In genomic region chr1:6052543-6053205, GRCh38 we compare ENCODE assay signal across 1 cellular context.
TF ChIP-seq lines count a peak whose summit lies in the region.

No MANE protein-coding gene starts in this region.

TF ChIP-seq in K562, 482 proteins besides CTCF, POLR2A, EP300 and RAD21 (continued from another document and continues in another):
- TF ChIP-seq AFF4 (CRISPR knock-in tag; IDR thresholded peaks at IDR 0.05) (no peak), ZNF584 (CRISPR knock-in tag; IDR thresholded peaks at IDR 0.05; ENCODE audit: low read depth) (0 out of 2 replicates have a peak, but pooled peaks have one; percentile 63), MCM2 (IDR thresholded peaks at IDR 0.05; ENCODE audit: low read depth) (no peak), NCOA4 (IDR thresholded peaks at IDR 0.05; ENCODE audit: partially characterized antibody) (no peak), MLLT1 (IDR thresholded peaks at IDR 0.05) (no peak), RBM39 (optimal IDR thresholded peaks at IDR 0.05; ENCODE audit: low read depth, low read length) (no peak), TEAD1 (CRISPR knock-in tag; IDR thresholded peaks at IDR 0.05) (peak; percentile 29 to 55; a peak in 1 of 4 replicates), ZNF639 (CRISPR knock-in tag; conservative IDR thresholded peaks at IDR 0.05 in 1 of 2, IDR thresholded peaks at IDR 0.05 in 1 of 2) (no peak), FIP1L1 (IDR thresholded peaks at IDR 0.05; ENCODE audit: low read depth, low read length, poor library complexity, severe bottlenecking) (no peak), MTA1 (IDR thresholded peaks at IDR 0.05; ENCODE audit: borderline replicate concordance) (no peak), ZNF57 (CRISPR knock-in tag; IDR thresholded peaks at IDR 0.05) (no peak), ZNF146 (CRISPR knock-in tag; IDR thresholded peaks at IDR 0.05; ENCODE audit: unreplicated experiment) (no peak), RBM14 (IDR thresholded peaks at IDR 0.05; ENCODE audit: borderline replicate concordance, insufficient read depth, low read depth, low read length) (no peak), ZNF347 (CRISPR knock-in tag; IDR thresholded peaks at IDR 0.05; ENCODE audit: low read depth) (no peak), ZNF23 (CRISPR knock-in tag; IDR thresholded peaks at IDR 0.05) (no peak), PYGO2 (tag; IDR thresholded peaks at IDR 0.05) (no peak), EWSR1 (IDR thresholded peaks at IDR 0.05; ENCODE audit: borderline replicate concordance, low read depth, partially characterized antibody) (no peak), HNRNPL (IDR thresholded peaks at IDR 0.05; ENCODE audit: low read depth, low read length) (no peak), ZNF395 (CRISPR knock-in tag; IDR thresholded peaks at IDR 0.05) (peak; percentile 70), CREB3L1 (IDR thresholded peaks at IDR 0.05; ENCODE audit: borderline replicate concordance, low read depth) (0 out of 2 replicates have a peak, but pooled peaks have one; percentile 15), BCLAF1 (IDR thresholded peaks at IDR 0.05; ENCODE audit: borderline replicate concordance in 1 of 2, control insufficient read depth in 1 of 2, low read depth in 2 of 2, low read length in 1 of 2) (no peak), ZFP91 (CRISPR knock-in tag; IDR thresholded peaks at IDR 0.05) (no peak), SMARCE1 (IDR thresholded peaks at IDR 0.05) (no peak), GATAD2A (IDR thresholded peaks at IDR 0.05) (no peak), RBFOX2 (IDR thresholded peaks at IDR 0.05; ENCODE audit: low read depth, low read length) (no peak), ZBTB17 (CRISPR knock-in tag; IDR thresholded peaks at IDR 0.05) (no peak), RERE (CRISPR knock-in tag; IDR thresholded peaks at IDR 0.05; ENCODE audit: borderline replicate concordance) (no peak), ZNF140 (CRISPR knock-in tag; IDR thresholded peaks at IDR 0.05) (no peak), MNT (conservative IDR thresholded peaks at IDR 0.05) (peak in 1 of 2 experiments; percentile 0; a peak in 1 of 4 replicates), CREM (IDR thresholded peaks at IDR 0.05; ENCODE audit: low read depth) (no peak)
